ENCODE assay signal across 8 cellular contexts in genomic region chr5:132557425-132557805, GRCh38. TPM values are rescaled to one million over a fixed set of nuclear protein-coding genes. Genes with fewer than 3 reads are reported as not detected.
DNase-seq lines count a peak whose midpoint lies in the region; ATAC-seq and TF ChIP-seq lines count a peak whose summit lies in the region.

No MANE protein-coding gene starts in this region.

- no peaks in the 10 kb centered on the region for H3K27me3 Mint-ChIP-seq in activated naive CD8-positive, alpha-beta T cell treated with anti-CD3 and anti-CD28 coated beads, Interleukin-2, amount 10 ng/mL, durations not matched to agents 7 days and 5 days

- H3K9me3 ChIP-seq in OCI-LY3 (ENCODE audit: insufficient read depth, low read length) (no peaks in the 10 kb centered on the region), sigmoid colon (no peaks in the 10 kb centered on the region)

- WGBS in sigmoid colon, 2 donors = 0 to 2% methylated on average over 14 of the region's 14 CpGs

- ATAC-seq in HG02852 (IDR thresholded peaks at IDR 0.05; ENCODE audit: unreplicated experiment) = peak; percentile 43
- no peak for ATAC-seq in activated naive CD8-positive, alpha-beta T cell treated with anti-CD3 and anti-CD28 coated beads, Interleukin-2, amount 10 ng/mL, durations not matched to agents 7 days and 5 days (ENCODE audit: low read depth)

- peak overlapping the region; percentile 95 for H3K9ac ChIP-seq in OCI-LY3 (ENCODE audit: low read length)

- intact Hi-C loops in sigmoid colon (cut with DNase I) = loop anchor here (5.0 kb wide), 3 partner anchors 60 to 310 kb away; partner anchors contain the start of genes GDF9 and UQCRQ

- peak overlapping the region; percentile 94 for H3K27ac Mint-ChIP-seq in activated naive CD8-positive, alpha-beta T cell treated with anti-CD3 and anti-CD28 coated beads, Interleukin-2, amount 10 ng/mL, durations not matched to agents 7 days and 5 days

- H3K4me3 ChIP-seq in OCI-LY3 (ENCODE audit: low read length) (peak overlapping the region; percentile 99), sigmoid colon (peak overlapping the region; percentile 51 to 80 (median 75))

- peaks cover 14% of the 10 kb centered on the region for H3K4me1 ChIP-seq in OCI-LY3 (ENCODE audit: low read length)
- H3K4me1 ChIP-seq in sigmoid colon = peaks cover 0 to 21% (median 19%) of the 10 kb centered on the region in 4 donors

- H3K9me3 Mint-ChIP-seq in activated naive CD8-positive, alpha-beta T cell treated with anti-CD3 and anti-CD28 coated beads, Interleukin-2, amount 10 ng/mL, durations not matched to agents 7 days and 5 days = no peaks in the 10 kb centered on the region

- POLR2A ChIA-PET in activated naive CD8-positive, alpha-beta T cell treated with anti-CD3 and anti-CD28 coated beads, Interleukin-2, amount 10 ng/mL, durations not matched to agents 7 days and 5 days (lab: Charles Lee) = interaction anchor here (0.9 to 1.8 kb wide), 11 partner anchors 10 to 309 kb away, joined by 3 to 5 read pairs (median 3); partner anchors contain the start of genes CCNI2, GDF9 and UQCRQ

- no peak for TF ChIP-seq CTCF in OCI-LY3 (IDR thresholded peaks at IDR 0.05; ENCODE audit: low read depth, low read length)
- no peak for TF ChIP-seq CTCF in sigmoid colon (IDR thresholded peaks at IDR 0.05)

- peaks cover 15% of the 10 kb centered on the region for H3K4me1 Mint-ChIP-seq in activated naive CD8-positive, alpha-beta T cell treated with anti-CD3 and anti-CD28 coated beads, Interleukin-2, amount 10 ng/mL, durations not matched to agents 7 days and 5 days

- peak overlapping the region; percentile 65 for H3K27ac ChIP-seq in OCI-LY3 (ENCODE audit: low read length)
- peak overlapping the region; percentile 89 to 92 (median 91) for H3K27ac ChIP-seq in sigmoid colon

- peak overlapping the region; percentile 90 for H3K4me2 ChIP-seq in OCI-LY3 (ENCODE audit: low read length)

- H4K20me1 ChIP-seq in OCI-LY3 (ENCODE audit: insufficient read depth, low read length) = peaks cover under 1% of the 10 kb centered on the region; the same call in 1 of the 2 replicates

- H3K36me3 Mint-ChIP-seq in activated naive CD8-positive, alpha-beta T cell treated with anti-CD3 and anti-CD28 coated beads, Interleukin-2, amount 10 ng/mL, durations not matched to agents 7 days and 5 days = peaks cover 5% of the 10 kb centered on the region

- peaks cover 21% of the 10 kb centered on the region for H3K36me3 ChIP-seq in OCI-LY3 (replicated peaks; ENCODE audit: low read depth, low read length)
- peaks cover 0 to 16% (median 3%) of the 10 kb centered on the region in 4 donors for H3K36me3 ChIP-seq in sigmoid colon

- no peak for TF ChIP-seq POLR2A in sigmoid colon (IDR thresholded peaks at IDR 0.05)

- DNase-seq in activated gamma-delta T cell treated with Interleukin-2 at 50 U/mL for 16 hours (peak; percentile 8), activated gamma-delta T cell (lab: John Stamatoyannopoulos, UW) (no peak), hepatic stellate cell (ENCODE audit: low spot score) (peak; percentile 16), sigmoid colon (peak; percentile 71), NAMALWA (ENCODE audit: low spot score) (no peak)
- peak; percentile 39 for DNase-seq in activated naive CD8-positive, alpha-beta T cell treated with anti-CD3 and anti-CD28 coated beads, Interleukin-2, amount 10 ng/mL, durations not matched to agents 7 days and 5 days

- TF ChIP-seq EP300 in sigmoid colon (IDR thresholded peaks at IDR 0.05) = no peak

- peaks cover 48% of the 10 kb centered on the region for H3K79me2 ChIP-seq in OCI-LY3 (ENCODE audit: low read length)

- H3K4me3 Mint-ChIP-seq in activated naive CD8-positive, alpha-beta T cell treated with anti-CD3 and anti-CD28 coated beads, Interleukin-2, amount 10 ng/mL, durations not matched to agents 7 days and 5 days = peak overlapping the region; percentile 96

- H2AFZ ChIP-seq in OCI-LY3 (ENCODE audit: low read depth, low read length) = peak overlapping the region; percentile 62

- H3K27me3 ChIP-seq in OCI-LY3 (ENCODE audit: low read depth, low read length) (no peaks in the 10 kb centered on the region), sigmoid colon (no peaks in the 10 kb centered on the region)

RNA-seq across cellular contexts. Expression of gene RAD50, which starts 0.6 kb away (rescaled TPM):
- 10 to 100 TPM; 30.7 to 34.1 TPM for total RNA-seq in activated naive CD8-positive, alpha-beta T cell treated with anti-CD3 and anti-CD28 coated beads, Interleukin-2, amount 10 ng/mL, durations not matched to agents 7 days and 5 days
- 10 to 100 TPM; 20.0 to 34.6 (median 29.3) TPM for total RNA-seq in sigmoid colon
- polyA plus RNA-seq in sigmoid colon = 10 to 100 TPM in 1 of 3 donors, 1 to 10 TPM in 2; 6.0 to 11.4 (median 8.1) TPM

RNA-seq across cellular contexts. Expression of gene IL5, which starts 14.1 kb away (rescaled TPM):
- not detected for total RNA-seq in activated naive CD8-positive, alpha-beta T cell treated with anti-CD3 and anti-CD28 coated beads, Interleukin-2, amount 10 ng/mL, durations not matched to agents 7 days and 5 days
- not detected for total RNA-seq in sigmoid colon
- polyA plus RNA-seq in sigmoid colon = not detected

Comparison
In these comparisons a context has a peak if more than half of its experiments do, and no peak if none do; other contexts are left out.
1. DNase-seq: peak in activated gamma-delta T cell treated with Interleukin-2 at 50 U/mL for 16 hours (single experiment), activated naive CD8-positive, alpha-beta T cell treated with anti-CD3 and anti-CD28 coated beads, Interleukin-2, amount 10 ng/mL, durations not matched to agents 7 days and 5 days (single experiment), hepatic stellate cell (single experiment) and sigmoid colon (single experiment); none in activated gamma-delta T cell (single experiment) and NAMALWA (single experiment).